In genomic region chr9:133935328-133936040, GRCh38 we compare ENCODE assay signal across 12 cellular contexts. TPM values are rescaled to one million over a fixed set of nuclear protein-coding genes. Genes with fewer than 3 reads are reported as not detected.
DNase-seq lines count a peak whose midpoint lies in the region; TF ChIP-seq lines count a peak whose summit lies in the region.
"Had no signal": no experiment of that assay in that cellular context is flagged by ENCODE, and none has a peak within 500 bp of the region (broad histone marks: within the 10 kb centered on the region; RNA-seq: fewer than 3 reads in every experiment).

No MANE protein-coding gene starts in this region.

- H2AFZ ChIP-seq in hepatocyte (no peak overlapping the region), GM23248 (no peak overlapping the region)

- no peak overlapping the region for H3K9ac ChIP-seq in GM23248

- TF ChIP-seq CTCF in HEK293 (tag by site-specific recombination; IDR thresholded peaks at IDR 0.05) (no peak), hepatocyte (IDR thresholded peaks at IDR 0.05; ENCODE audit: poor library complexity) (no peak)

- H4K20me1 ChIP-seq in hepatocyte (ENCODE audit: insufficient read depth, poor library complexity, severe bottlenecking) (peaks cover 9% of the 10 kb centered on the region), GM23248 (ENCODE audit: insufficient read depth) (no peaks in the 10 kb centered on the region)

- H3K4me2 ChIP-seq in hepatocyte (no peak overlapping the region), GM23248 (ENCODE audit: unreplicated experiment) (no peak overlapping the region)

- in situ Hi-C loops in GM23248 (cut with MboI), result no loop called here

- no peaks in the 10 kb centered on the region for H3K9me3 ChIP-seq in HEK293 (ENCODE audit: control insufficient read depth, insufficient read depth, low read depth, low read length)
- H3K9me3 ChIP-seq in hepatocyte (ENCODE audit: low read depth), result no peaks in the 10 kb centered on the region
- no peaks in the 10 kb centered on the region for H3K9me3 ChIP-seq in GM23248 (ENCODE audit: low read depth)
- no peaks in the 10 kb centered on the region for H3K9me3 ChIP-seq in MG63

- peaks cover 55% of the 10 kb centered on the region for H3K79me2 ChIP-seq in hepatocyte
- no peaks in the 10 kb centered on the region for H3K79me2 ChIP-seq in GM23248 (ENCODE audit: insufficient read depth)

- no peaks in the 10 kb centered on the region for H3F3A ChIP-seq in GM23248 (ENCODE audit: insufficient read depth)

- DNase-seq in astrocyte of the hippocampus (ENCODE audit: low read depth, low spot score) (peak; percentile 97), hepatocyte (ENCODE audit: low spot score) (peak; percentile 40), skeletal muscle cell (ENCODE audit: low read depth) (peak; percentile 45), GM23248 (no peak), GM03348 (ENCODE audit: low spot score) (no peak), superior temporal gyrus (ENCODE audit: extremely low spot score) (no peak), MG63 (no peak)
- DNase-seq: DMS153, foreskin keratinocyte, NCI-H1417, T-helper 2 cell had no signal

- H3K9me2 ChIP-seq in hepatocyte (replicated peaks; ENCODE audit: insufficient read depth), result no peaks in the 10 kb centered on the region
- no peaks in the 10 kb centered on the region for H3K9me2 ChIP-seq in GM23248 (ENCODE audit: insufficient read depth)

- WGBS in hepatocyte (ENCODE audit: low lambda C conversion rate, missing lambda C conversion rate), result 87% methylated on average over 30 of the region's 30 CpGs
- 93% methylated on average over 30 of the region's 30 CpGs for WGBS in GM23248 (ENCODE audit: low coverage in 1 of 2, low lambda C conversion rate in 2 of 2, missing lambda C conversion rate in 2 of 2), 2 experiments

- H3K36me3 ChIP-seq in HEK293 (ENCODE audit: control insufficient read depth in 2 of 2, insufficient read depth in 1 of 2, low read length in 2 of 2), result peaks cover 0 to 7% of the 10 kb centered on the region in 2 experiments; a peak in 2 of 3 replicates
- no peaks in the 10 kb centered on the region for H3K36me3 ChIP-seq in hepatocyte (replicated peaks; ENCODE audit: insufficient read depth, low read depth)
- no peaks in the 10 kb centered on the region for H3K36me3 ChIP-seq in GM23248 (ENCODE audit: low read depth)
- peaks cover 12% of the 10 kb centered on the region; the same call in 1 of the 2 replicates for H3K36me3 ChIP-seq in MG63

- POLR2A ChIA-PET in HEK293 (lab: Yijun Ruan, JAX), result no interaction called here

- H3K27me3 ChIP-seq in hepatocyte, result no peaks in the 10 kb centered on the region
- no peaks in the 10 kb centered on the region for H3K27me3 ChIP-seq in GM23248 (replicated peaks; ENCODE audit: insufficient read depth)
- no peaks in the 10 kb centered on the region for H3K27me3 ChIP-seq in MG63
- H3K27me3 ChIP-seq: foreskin keratinocyte had no signal

- H3K27ac ChIP-seq in HEK293 (ENCODE audit: extremely low read depth, low read depth, low read length) (no peak overlapping the region), hepatocyte (peak overlapping the region; percentile 53), GM23248 (no peak overlapping the region)
- H3K27ac ChIP-seq: foreskin keratinocyte had no signal

- H3K4me3 ChIP-seq in HEK293 (ENCODE audit: low read depth, low read length), result no peak overlapping the region
- H3K4me3 ChIP-seq in hepatocyte, result no peak overlapping the region
- no peak overlapping the region for H3K4me3 ChIP-seq in skeletal muscle cell (ENCODE audit: low read depth, low read length)
- H3K4me3 ChIP-seq in GM23248, result no peak overlapping the region
- H3K4me3 ChIP-seq in MG63, result no peak overlapping the region

- no peaks in the 10 kb centered on the region for H3K4me1 ChIP-seq in HEK293 (ENCODE audit: control insufficient read depth, insufficient read depth, low read length)
- peaks cover 5% of the 10 kb centered on the region for H3K4me1 ChIP-seq in hepatocyte (ENCODE audit: insufficient read depth)
- no peaks in the 10 kb centered on the region for H3K4me1 ChIP-seq in GM23248 (ENCODE audit: insufficient read depth)
- H3K4me1 ChIP-seq: foreskin keratinocyte had no signal

- CTCF ChIA-PET in HEK293 (lab: Yijun Ruan, JAX), result interaction anchor here (0.6 to 1.3 kb wide), 6 partner anchors 50 to 168 kb away, joined by 3 to 5 read pairs (median 4); no protein-coding TSS in a partner anchor

TF ChIP-seq in HEK293, 187 proteins besides CTCF, POLR2A, EP300 and RAD21:
- no peak for TF ChIP-seq ZNF426 (tag by site-specific recombination; IDR thresholded peaks at IDR 0.05)
- no peak for TF ChIP-seq ZBTB20 (tag by site-specific recombination; IDR thresholded peaks at IDR 0.05)
- TF ChIP-seq ZNF639 (tag by site-specific recombination; IDR thresholded peaks at IDR 0.05), result no peak
- no peak for TF ChIP-seq ZNF660 (tag by site-specific recombination; IDR thresholded peaks at IDR 0.05)
- TF ChIP-seq ZNF324 (tag by site-specific recombination; IDR thresholded peaks at IDR 0.05), result no peak
- TF ChIP-seq ZBTB26 (tag by site-specific recombination; optimal IDR thresholded peaks at IDR 0.05), result no peak
- TF ChIP-seq ZNF423 (tag by site-specific recombination; IDR thresholded peaks at IDR 0.05), result peak; percentile 76
- TF ChIP-seq ZFP69B (tag by site-specific recombination; IDR thresholded peaks at IDR 0.05), result no peak
- TF ChIP-seq ZNF169 (tag by site-specific recombination; IDR thresholded peaks at IDR 0.05), result no peak

RNA-seq across cellular contexts. Expression of gene VAV2, which starts 56.6 kb away (rescaled TPM):
- 22.2 and 24.9 TPM in 2 replicates for total RNA-seq in hepatocyte
- 27.5 and 27.7 TPM in 2 replicates for polyA plus RNA-seq in hepatocyte
- 8.3 and 9.0 TPM in 2 replicates for total RNA-seq in GM23248 (2014; rRNA removed; shearing (Covaris generic))
- 6.7 and 7.3 TPM in 2 replicates for polyA plus RNA-seq in GM23248 (2016; fragmentation: Nextera tagmentation; extraction: Ambion mirVana)
- 17.3 and 22.8 TPM in 2 replicates for total RNA-seq in MG63 (2014; rRNA removed; shearing (Covaris generic); ENCODE audit: low replicate concordance)

Comparison
In these comparisons a context has a peak if more than half of its experiments do, and no peak if none do; other contexts are left out.
1. DNase-seq: peak in astrocyte of the hippocampus (single experiment), hepatocyte (single experiment) and skeletal muscle cell (single experiment); none in GM23248 (single experiment), GM03348 (single experiment), superior temporal gyrus (single experiment) and MG63 (single experiment).